1 cellular context compared by ENCODE assay signal in the genomic region with DNA sequence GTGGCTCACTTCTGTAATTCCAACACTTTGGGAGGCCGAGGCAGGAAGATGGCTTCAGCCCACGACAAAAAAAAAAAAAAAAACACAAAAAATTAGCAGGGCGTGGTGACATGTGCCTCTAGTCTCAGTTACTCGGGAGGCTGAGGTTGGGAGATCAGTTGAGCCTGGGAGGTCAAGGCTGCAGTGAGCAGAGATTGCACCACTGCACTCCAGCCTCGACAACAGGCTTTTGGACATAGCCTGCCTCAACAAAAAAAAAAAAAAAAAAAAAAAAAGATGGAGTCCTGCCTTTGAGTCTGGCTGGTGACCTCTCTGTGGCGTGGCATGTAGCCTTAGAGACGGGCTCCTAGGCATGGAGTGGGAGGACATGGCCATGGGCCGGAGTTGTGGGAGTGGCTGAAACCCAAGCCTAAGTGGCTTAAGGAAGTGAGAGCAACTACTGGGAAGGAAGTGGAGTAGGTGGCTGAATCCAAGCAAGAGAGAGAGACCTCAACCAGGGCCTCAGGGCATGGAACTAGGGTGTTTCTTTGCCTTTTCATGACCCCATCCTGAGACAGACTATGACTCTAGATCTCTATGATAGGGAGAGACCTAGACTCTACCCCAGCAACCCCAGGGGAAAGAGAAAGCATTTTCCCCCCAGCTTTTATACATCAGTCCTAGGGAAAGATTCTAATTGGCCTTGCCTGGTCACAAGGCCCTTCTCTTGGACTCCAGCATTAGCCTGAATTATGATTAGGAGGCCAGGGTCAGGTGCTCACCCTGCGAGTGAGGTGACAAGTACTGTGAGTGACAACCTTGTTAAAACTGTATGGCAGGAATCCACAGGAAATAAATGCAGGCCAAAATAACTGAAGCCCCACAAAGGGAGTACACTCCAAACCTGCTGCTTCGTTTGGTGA.
TF ChIP-seq lines count a peak whose summit lies in the region.

No MANE protein-coding gene starts in this region.

TF ChIP-seq in GM23338, 12 proteins besides CTCF, POLR2A, EP300 and RAD21:
- TF ChIP-seq EZH2 (IDR thresholded peaks at IDR 0.05; ENCODE audit: low read depth, unreplicated experiment) (no peak), JUNB (IDR thresholded peaks at IDR 0.05; ENCODE audit: unreplicated experiment) (no peak), STAT1 (IDR thresholded peaks at IDR 0.05; ENCODE audit: unreplicated experiment) (no peak), NANOG (IDR thresholded peaks at IDR 0.05; ENCODE audit: borderline replicate concordance) (no peak), ZNF331 (CRISPR knock-in tag; IDR thresholded peaks at IDR 0.05; ENCODE audit: low read depth) (no peak)
- TF ChIP-seq, protein P1, sequence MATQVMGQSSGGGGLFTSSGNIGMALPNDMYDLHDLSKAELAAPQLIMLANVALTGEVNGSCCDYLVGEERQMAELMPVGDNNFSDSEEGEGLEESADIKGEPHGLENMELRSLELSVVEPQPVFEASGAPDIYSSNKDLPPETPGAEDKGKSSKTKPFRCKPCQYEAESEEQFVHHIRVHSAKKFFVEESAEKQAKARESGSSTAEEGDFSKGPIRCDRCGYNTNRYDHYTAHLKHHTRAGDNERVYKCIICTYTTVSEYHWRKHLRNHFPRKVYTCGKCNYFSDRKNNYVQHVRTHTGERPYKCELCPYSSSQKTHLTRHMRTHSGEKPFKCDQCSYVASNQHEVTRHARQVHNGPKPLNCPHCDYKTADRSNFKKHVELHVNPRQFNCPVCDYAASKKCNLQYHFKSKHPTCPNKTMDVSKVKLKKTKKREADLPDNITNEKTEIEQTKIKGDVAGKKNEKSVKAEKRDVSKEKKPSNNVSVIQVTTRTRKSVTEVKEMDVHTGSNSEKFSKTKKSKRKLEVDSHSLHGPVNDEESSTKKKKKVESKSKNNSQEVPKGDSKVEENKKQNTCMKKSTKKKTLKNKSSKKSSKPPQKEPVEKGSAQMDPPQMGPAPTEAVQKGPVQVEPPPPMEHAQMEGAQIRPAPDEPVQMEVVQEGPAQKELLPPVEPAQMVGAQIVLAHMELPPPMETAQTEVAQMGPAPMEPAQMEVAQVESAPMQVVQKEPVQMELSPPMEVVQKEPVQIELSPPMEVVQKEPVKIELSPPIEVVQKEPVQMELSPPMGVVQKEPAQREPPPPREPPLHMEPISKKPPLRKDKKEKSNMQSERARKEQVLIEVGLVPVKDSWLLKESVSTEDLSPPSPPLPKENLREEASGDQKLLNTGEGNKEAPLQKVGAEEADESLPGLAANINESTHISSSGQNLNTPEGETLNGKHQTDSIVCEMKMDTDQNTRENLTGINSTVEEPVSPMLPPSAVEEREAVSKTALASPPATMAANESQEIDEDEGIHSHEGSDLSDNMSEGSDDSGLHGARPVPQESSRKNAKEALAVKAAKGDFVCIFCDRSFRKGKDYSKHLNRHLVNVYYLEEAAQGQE (IDR thresholded peaks at IDR 0.05; ENCODE audit: unreplicated experiment) = no peak
- TF ChIP-seq, protein P2, sequence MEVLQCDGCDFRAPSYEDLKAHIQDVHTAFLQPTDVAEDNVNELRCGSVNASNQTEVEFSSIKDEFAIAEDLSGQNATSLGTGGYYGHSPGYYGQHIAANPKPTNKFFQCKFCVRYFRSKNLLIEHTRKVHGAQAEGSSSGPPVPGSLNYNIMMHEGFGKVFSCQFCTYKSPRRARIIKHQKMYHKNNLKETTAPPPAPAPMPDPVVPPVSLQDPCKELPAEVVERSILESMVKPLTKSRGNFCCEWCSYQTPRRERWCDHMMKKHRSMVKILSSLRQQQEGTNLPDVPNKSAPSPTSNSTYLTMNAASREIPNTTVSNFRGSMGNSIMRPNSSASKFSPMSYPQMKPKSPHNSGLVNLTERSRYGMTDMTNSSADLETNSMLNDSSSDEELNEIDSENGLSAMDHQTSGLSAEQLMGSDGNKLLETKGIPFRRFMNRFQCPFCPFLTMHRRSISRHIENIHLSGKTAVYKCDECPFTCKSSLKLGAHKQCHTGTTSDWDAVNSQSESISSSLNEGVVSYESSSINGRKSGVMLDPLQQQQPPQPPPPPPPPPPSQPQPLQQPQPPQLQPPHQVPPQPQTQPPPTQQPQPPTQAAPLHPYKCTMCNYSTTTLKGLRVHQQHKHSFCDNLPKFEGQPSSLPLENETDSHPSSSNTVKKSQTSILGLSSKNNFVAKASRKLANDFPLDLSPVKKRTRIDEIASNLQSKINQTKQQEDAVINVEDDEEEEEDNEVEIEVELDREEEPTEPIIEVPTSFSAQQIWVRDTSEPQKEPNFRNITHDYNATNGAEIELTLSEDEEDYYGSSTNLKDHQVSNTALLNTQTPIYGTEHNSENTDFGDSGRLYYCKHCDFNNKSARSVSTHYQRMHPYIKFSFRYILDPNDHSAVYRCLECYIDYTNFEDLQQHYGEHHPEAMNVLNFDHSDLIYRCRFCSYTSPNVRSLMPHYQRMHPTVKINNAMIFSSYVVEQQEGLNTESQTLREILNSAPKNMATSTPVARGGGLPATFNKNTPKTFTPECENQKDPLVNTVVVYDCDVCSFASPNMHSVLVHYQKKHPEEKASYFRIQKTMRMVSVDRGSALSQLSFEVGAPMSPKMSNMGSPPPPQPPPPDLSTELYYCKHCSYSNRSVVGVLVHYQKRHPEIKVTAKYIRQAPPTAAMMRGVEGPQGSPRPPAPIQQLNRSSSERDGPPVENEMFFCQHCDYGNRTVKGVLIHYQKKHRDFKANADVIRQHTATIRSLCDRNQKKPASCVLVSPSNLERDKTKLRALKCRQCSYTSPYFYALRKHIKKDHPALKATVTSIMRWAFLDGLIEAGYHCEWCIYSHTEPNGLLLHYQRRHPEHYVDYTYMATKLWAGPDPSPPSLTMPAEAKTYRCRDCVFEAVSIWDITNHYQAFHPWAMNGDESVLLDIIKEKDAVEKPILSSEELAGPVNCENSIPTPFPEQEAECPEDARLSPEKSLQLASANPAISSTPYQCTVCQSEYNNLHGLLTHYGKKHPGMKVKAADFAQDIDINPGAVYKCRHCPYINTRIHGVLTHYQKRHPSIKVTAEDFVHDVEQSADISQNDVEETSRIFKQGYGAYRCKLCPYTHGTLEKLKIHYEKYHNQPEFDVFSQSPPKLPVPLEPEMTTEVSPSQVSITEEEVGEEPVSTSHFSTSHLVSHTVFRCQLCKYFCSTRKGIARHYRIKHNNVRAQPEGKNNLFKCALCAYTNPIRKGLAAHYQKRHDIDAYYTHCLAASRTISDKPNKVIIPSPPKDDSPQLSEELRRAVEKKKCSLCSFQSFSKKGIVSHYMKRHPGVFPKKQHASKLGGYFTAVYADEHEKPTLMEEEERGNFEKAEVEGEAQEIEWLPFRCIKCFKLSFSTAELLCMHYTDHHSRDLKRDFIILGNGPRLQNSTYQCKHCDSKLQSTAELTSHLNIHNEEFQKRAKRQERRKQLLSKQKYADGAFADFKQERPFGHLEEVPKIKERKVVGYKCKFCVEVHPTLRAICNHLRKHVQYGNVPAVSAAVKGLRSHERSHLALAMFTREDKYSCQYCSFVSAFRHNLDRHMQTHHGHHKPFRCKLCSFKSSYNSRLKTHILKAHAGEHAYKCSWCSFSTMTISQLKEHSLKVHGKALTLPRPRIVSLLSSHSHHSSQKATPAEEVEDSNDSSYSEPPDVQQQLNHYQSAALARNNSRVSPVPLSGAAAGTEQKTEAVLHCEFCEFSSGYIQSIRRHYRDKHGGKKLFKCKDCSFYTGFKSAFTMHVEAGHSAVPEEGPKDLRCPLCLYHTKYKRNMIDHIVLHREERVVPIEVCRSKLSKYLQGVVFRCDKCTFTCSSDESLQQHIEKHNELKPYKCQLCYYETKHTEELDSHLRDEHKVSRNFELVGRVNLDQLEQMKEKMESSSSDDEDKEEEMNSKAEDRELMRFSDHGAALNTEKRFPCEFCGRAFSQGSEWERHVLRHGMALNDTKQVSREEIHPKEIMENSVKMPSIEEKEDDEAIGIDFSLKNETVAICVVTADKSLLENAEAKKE (CRISPR knock-in tag; IDR thresholded peaks at IDR 0.05) = no peak
TF ChIP-seq in GM23338: peak in this region for 0.
